In the genomic region with DNA sequence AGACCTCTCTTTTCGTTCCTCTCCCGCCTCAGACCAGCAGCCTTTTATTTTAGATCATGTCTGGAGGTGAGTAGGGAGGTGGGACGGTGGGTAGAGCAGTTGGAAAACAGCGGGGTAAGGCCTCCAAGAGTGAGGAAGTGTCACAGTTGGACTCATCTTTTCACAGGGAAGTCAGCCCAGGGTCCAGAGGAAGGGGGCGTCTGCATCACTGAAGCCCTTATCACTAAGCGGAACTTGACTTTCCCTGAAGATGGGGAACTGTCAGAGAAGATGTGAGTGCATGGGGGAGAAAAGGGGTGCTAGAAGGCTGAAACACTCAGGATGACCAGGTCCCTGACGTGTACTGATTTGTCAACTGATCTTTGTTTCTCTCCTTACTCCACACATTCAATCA, we compare ENCODE assay signal across 8 cellular contexts. TPM values are rescaled to one million over a fixed set of nuclear protein-coding genes. Genes with fewer than 3 reads are reported as not detected.
DNase-seq lines count a peak whose midpoint lies in the region; ATAC-seq, FAIRE-seq and TF ChIP-seq lines count a peak whose summit lies in the region.

No MANE protein-coding gene starts in this region.

- CTCF ChIA-PET in A549 (lab: Yijun Ruan, JAX), result interaction anchor here (0.7 to 36.3 kb wide), 9 partner anchors 10 to 117 kb away, joined by 3 to 1860 read pairs (median 11); partner anchors contain the start of genes OSBPL7, SCRN2, SP2 and SP6

- TF ChIP-seq POLR2A in A549 (IDR thresholded peaks at IDR 0.05; ENCODE audit: low read length), result peak; percentile 12; the same call in 1 of the 2 replicates

- peak; percentile 4 to 43; a peak in 5 of 6 replicates for ATAC-seq in A549
- ATAC-seq in HG02973 (IDR thresholded peaks at IDR 0.05; ENCODE audit: unreplicated experiment), result peak; percentile 17
- ATAC-seq in activated naive CD4-positive, alpha-beta T cell treated with anti-CD3 and anti-CD28 coated beads, Interleukin-2, amount 50 U/mL, for 72 hours, result peak in 1 of 2 donors; percentile 3
- no peak for ATAC-seq in GM19463 (IDR thresholded peaks at IDR 0.05; ENCODE audit: unreplicated experiment)

- H3K27me3 ChIP-seq in iPS-20b (ENCODE audit: insufficient read depth, low read length) (no peaks in the 10 kb centered on the region), subcutaneous abdominal adipose tissue (ENCODE audit: control insufficient read depth in 5 of 5, insufficient read depth in 4 of 5, low read length in 5 of 5) (no peaks in the 10 kb centered on the region)

- H3K27ac ChIP-seq in A549, result peak overlapping the region; percentile 83 to 88
- no peak overlapping the region for H3K27ac ChIP-seq in iPS-20b (ENCODE audit: low read length)
- peak overlapping the region; percentile 63 for H3K27ac ChIP-seq in subcutaneous abdominal adipose tissue (ENCODE audit: low read depth, low read length)

- POLR2A ChIA-PET in A549 (lab: Yijun Ruan, JAX), result interaction anchor here (0.5 to 1.7 kb wide), 36 partner anchors 9 to 642 kb away, joined by 3 to 58 read pairs (median 5); partner anchors contain the start of genes CDC27, CDK5RAP3, KPNB1 and NFE2L1

- TF ChIP-seq EP300 in A549 (IDR thresholded peaks at IDR 0.05), result no peak

- H3K4me1 ChIP-seq in A549 (peaks cover 16% of the 10 kb centered on the region), iPS-20b (ENCODE audit: insufficient read depth, low read length) (no peaks in the 10 kb centered on the region), subcutaneous abdominal adipose tissue (ENCODE audit: control insufficient read depth in 5 of 5, insufficient read depth in 5 of 5, low read length in 5 of 5) (peaks cover 8 to 63% (median 57%) of the 10 kb centered on the region in 5 donors)

- TF ChIP-seq RAD21 in A549 (conservative IDR thresholded peaks at IDR 0.05 in 1 of 2, IDR thresholded peaks at IDR 0.05 in 1 of 2), result no peak

- H3K4me3 ChIP-seq in A549, result peak overlapping the region; percentile 60
- H3K4me3 ChIP-seq in iPS-20b (ENCODE audit: low read length), result peak overlapping the region; percentile 100; the same call in 1 of the 2 replicates
- peak overlapping the region; percentile 71 to 99 (median 98) for H3K4me3 ChIP-seq in subcutaneous abdominal adipose tissue (ENCODE audit: low read depth in 1 of 5, low read length in 5 of 5)

- DNase-seq in A549 (ENCODE audit: low read depth in 1 of 2, low spot score in 1 of 2), result no peak
- no peak for DNase-seq in activated naive CD4-positive, alpha-beta T cell treated with anti-CD3 and anti-CD28 coated beads, Interleukin-2, amount 50 U/mL, for 72 hours (ENCODE audit: low spot score in 2 of 2)
- DNase-seq in amniotic stem cell (lab: John Stamatoyannopoulos, UW), result no peak
- DNase-seq in DMS 273 treated with DMSO at 0.1 percent for 48 hours (lab: John Stamatoyannopoulos, UW), result no peak

- no peak for FAIRE-seq in A549 (lab: Jason Lieb, UNC)

- H3K4me2 ChIP-seq in A549, result peak overlapping the region; percentile 93

- peak overlapping the region; percentile 89 for H3K27ac Mint-ChIP-seq in activated naive CD4-positive, alpha-beta T cell treated with anti-CD3 and anti-CD28 coated beads, Interleukin-2, amount 50 U/mL, for 72 hours

- H3K9me3 Mint-ChIP-seq in activated naive CD4-positive, alpha-beta T cell treated with anti-CD3 and anti-CD28 coated beads, Interleukin-2, amount 50 U/mL, for 72 hours, result no peaks in the 10 kb centered on the region

- peaks cover 6 to 15% of the 10 kb centered on the region in 2 donors for H3K36me3 Mint-ChIP-seq in activated naive CD4-positive, alpha-beta T cell treated with anti-CD3 and anti-CD28 coated beads, Interleukin-2, amount 50 U/mL, for 72 hours

- WGBS in A549 (ENCODE audit: missing lambda C conversion rate), result 34% methylated on average over 7 of the region's 7 CpGs

- TF ChIP-seq CTCF in A549 (IDR thresholded peaks at IDR 0.05), result no peak

- H3K9ac ChIP-seq in iPS-20b (ENCODE audit: low read depth, low read length) (peak overlapping the region; percentile 47; the same call in 1 of the 2 replicates), subcutaneous abdominal adipose tissue (ENCODE audit: low read length in 5 of 5) (peak overlapping the region in 3 of 5 donors; percentile 51 to 90 (median 55))

- H3K9me3 ChIP-seq in A549, result no peaks in the 10 kb centered on the region
- H3K9me3 ChIP-seq in iPS-20b (ENCODE audit: insufficient read depth, low read depth, low read length), result no peaks in the 10 kb centered on the region
- no peaks in the 10 kb centered on the region for H3K9me3 ChIP-seq in subcutaneous abdominal adipose tissue (ENCODE audit: control insufficient read depth in 5 of 5, low read length in 5 of 5)

- peaks cover 25% of the 10 kb centered on the region for H3K36me3 ChIP-seq in iPS-20b (ENCODE audit: insufficient read depth, low read depth, low read length)
- H3K36me3 ChIP-seq in subcutaneous abdominal adipose tissue (ENCODE audit: control insufficient read depth in 5 of 5, insufficient read depth in 5 of 5, low read length in 5 of 5), result peaks cover 0 to 36% (median 27%) of the 10 kb centered on the region in 5 donors

TF ChIP-seq in A549, 52 proteins besides CTCF, POLR2A, EP300 and RAD21:
- TF ChIP-seq TP53 (CRISPR knock-in tag; IDR thresholded peaks at IDR 0.05) (0 out of 2 replicates have a peak, but pooled peaks have one; percentile 41), ZFP36 (IDR thresholded peaks at IDR 0.05; ENCODE audit: borderline replicate concordance, partially characterized antibody) (no peak)

RNA-seq across cellular contexts. Expression of gene LRRC46, which starts 0.5 kb away (rescaled TPM):
- polyA plus RNA-seq in A549 (2011; rRNA removed) (1.7 and 2.7 TPM in 2 replicates), A549 (2017; fragmentation: RNase III; extraction: RNeasy Plus Mini Kit Qiagen cat#74134 plus additional on column Dnase treatment) (2.3 to 3.0 TPM (median 2.5 TPM) in 3 replicates)
- polyA plus RNA-seq in A549 (2012; cell fraction: cytosol; rRNA removed), result 1.7 TPM in 2 replicates
- polyA plus RNA-seq in A549 (2012; cell fraction: nucleus; rRNA removed), result 3.8 and 5.1 TPM in 2 replicates
- 1.4 and 1.7 TPM in 2 replicates for polyA minus RNA-seq in A549 (2011; rRNA and poly(A)+ RNA removed)
- total RNA-seq in activated naive CD4-positive, alpha-beta T cell treated with anti-CD3 and anti-CD28 coated beads, Interleukin-2, amount 50 U/mL, for 72 hours, result under 1 TPM; 0.46 to 0.60 TPM

RNA-seq across cellular contexts. Expression of gene MRPL10, which starts 0.6 kb away (rescaled TPM):
- polyA plus RNA-seq in A549 (2011; rRNA removed), result 97.7 and 103 TPM in 2 replicates
- polyA plus RNA-seq in A549 (2012; cell fraction: cytosol; rRNA removed), result 136 and 194 TPM in 2 replicates
- polyA plus RNA-seq in A549 (2012; cell fraction: nucleus; rRNA removed), result 108 and 166 TPM in 2 replicates
- polyA plus RNA-seq in A549 (2017; fragmentation: RNase III; extraction: RNeasy Plus Mini Kit Qiagen cat#74134 plus additional on column Dnase treatment), result 56.8 to 62.8 TPM (median 62.0 TPM) in 3 replicates
- 116 and 142 TPM in 2 replicates for polyA minus RNA-seq in A549 (2011; rRNA and poly(A)+ RNA removed)
- 10 to 100 TPM; 68.7 to 84.1 TPM for total RNA-seq in activated naive CD4-positive, alpha-beta T cell treated with anti-CD3 and anti-CD28 coated beads, Interleukin-2, amount 50 U/mL, for 72 hours

RNA-seq across cellular contexts. Expression of gene SCRN2, which starts 9.1 kb away (rescaled TPM):
- polyA plus RNA-seq in A549 (2011; rRNA removed), result 20.7 and 25.8 TPM in 2 replicates
- 52.9 and 61.8 TPM in 2 replicates for polyA plus RNA-seq in A549 (2012; cell fraction: cytosol; rRNA removed)
- polyA plus RNA-seq in A549 (2012; cell fraction: nucleus; rRNA removed), result 177 and 179 TPM in 2 replicates
- 37.3 to 47.7 TPM (median 43.7 TPM) in 3 replicates for polyA plus RNA-seq in A549 (2017; fragmentation: RNase III; extraction: RNeasy Plus Mini Kit Qiagen cat#74134 plus additional on column Dnase treatment)
- 20.0 and 22.6 TPM in 2 replicates for polyA minus RNA-seq in A549 (2011; rRNA and poly(A)+ RNA removed)
- total RNA-seq in activated naive CD4-positive, alpha-beta T cell treated with anti-CD3 and anti-CD28 coated beads, Interleukin-2, amount 50 U/mL, for 72 hours, result 10 to 100 TPM; 30.9 to 34.8 TPM

RNA-seq across cellular contexts. Expression of gene OSBPL7, which starts 10.3 kb away (rescaled TPM):
- polyA plus RNA-seq in A549 (2011; rRNA removed) (7.0 and 7.1 TPM in 2 replicates), A549 (2017; fragmentation: RNase III; extraction: RNeasy Plus Mini Kit Qiagen cat#74134 plus additional on column Dnase treatment) (11.4 to 16.9 TPM (median 15.4 TPM) in 3 replicates)
- 9.2 and 11.9 TPM in 2 replicates for polyA plus RNA-seq in A549 (2012; cell fraction: cytosol; rRNA removed)
- 54.3 and 75.1 TPM in 2 replicates for polyA plus RNA-seq in A549 (2012; cell fraction: nucleus; rRNA removed)
- polyA minus RNA-seq in A549 (2011; rRNA and poly(A)+ RNA removed), result 14.2 and 14.7 TPM in 2 replicates
- 10 to 100 TPM; 23.7 to 29.9 TPM for total RNA-seq in activated naive CD4-positive, alpha-beta T cell treated with anti-CD3 and anti-CD28 coated beads, Interleukin-2, amount 50 U/mL, for 72 hours

RNA-seq across cellular contexts. Expression of gene SP6, which starts 19.0 kb away (rescaled TPM):
- polyA plus RNA-seq in A549 (2011; rRNA removed), result 0.61 and 0.67 TPM in 2 replicates
- polyA plus RNA-seq in A549 (2012; cell fraction: cytosol; rRNA removed), result 0.83 and 1.4 TPM in 2 replicates
- polyA plus RNA-seq in A549 (2012; cell fraction: nucleus; rRNA removed), result 1.8 and 2.6 TPM in 2 replicates
- polyA plus RNA-seq in A549 (2017; fragmentation: RNase III; extraction: RNeasy Plus Mini Kit Qiagen cat#74134 plus additional on column Dnase treatment), result 2.0 to 2.3 TPM (median 2.1 TPM) in 3 replicates
- 0.24 and 0.50 TPM in 2 replicates for polyA minus RNA-seq in A549 (2011; rRNA and poly(A)+ RNA removed)
- total RNA-seq in activated naive CD4-positive, alpha-beta T cell treated with anti-CD3 and anti-CD28 coated beads, Interleukin-2, amount 50 U/mL, for 72 hours, result under 1 TPM; 0.16 to 0.23 TPM
